In the genomic region with DNA sequence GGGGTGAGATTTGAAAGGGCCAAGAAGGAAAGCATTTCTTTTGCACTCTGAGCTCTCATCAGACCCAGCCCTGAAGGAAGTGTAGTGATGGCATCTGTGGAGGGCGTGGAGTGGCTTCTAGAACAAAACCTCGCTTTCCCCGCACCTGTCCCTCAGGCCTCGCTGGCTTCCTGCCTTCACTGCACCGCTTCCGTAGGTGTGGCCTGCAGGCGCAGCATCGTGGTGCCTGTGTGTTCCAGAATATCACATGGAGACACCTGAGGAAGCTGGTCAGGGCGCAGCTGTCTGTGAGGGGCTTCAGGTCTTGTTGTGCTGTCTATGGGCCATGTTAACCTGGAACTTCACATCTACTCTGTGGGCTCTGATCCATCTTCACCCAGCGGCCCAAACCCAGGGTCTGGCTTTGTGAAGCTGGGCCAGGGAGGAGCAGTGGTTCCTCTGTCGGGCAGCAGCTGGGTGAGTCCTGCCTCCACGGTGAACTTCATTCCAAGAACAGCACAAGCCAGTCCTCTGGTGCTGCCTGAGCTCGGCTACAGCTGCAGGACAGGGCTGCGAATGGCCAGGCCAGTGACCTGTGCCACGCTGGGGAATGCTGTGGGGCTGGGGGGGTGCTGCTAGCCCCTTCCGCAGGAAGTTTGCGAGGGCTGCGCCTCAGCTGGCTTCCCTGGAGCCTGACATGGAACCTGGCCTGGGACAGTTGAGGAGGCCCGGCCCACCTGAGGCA, we compare ENCODE assay signal across 8 cellular contexts. TPM values are rescaled to one million over a fixed set of nuclear protein-coding genes. Genes with fewer than 3 reads are reported as not detected.
DNase-seq lines count a peak whose midpoint lies in the region; ATAC-seq, FAIRE-seq and TF ChIP-seq lines count a peak whose summit lies in the region.

No MANE protein-coding gene starts in this region.

- peak overlapping the region; percentile 25 for H3K4me2 ChIP-seq in keratinocyte (ENCODE audit: control insufficient read depth, extremely low read depth, insufficient read depth, low read depth, low read length)

- H3K9me1 ChIP-seq in keratinocyte (ENCODE audit: control insufficient read depth, extremely low read depth, insufficient read depth, low read length), result peaks cover 2% of the 10 kb centered on the region

- H3K36me3 ChIP-seq in keratinocyte (ENCODE audit: control insufficient read depth in 2 of 2, extremely low read depth in 1 of 2, insufficient read depth in 2 of 2, low read length in 2 of 2), result peaks cover 18 to 19% of the 10 kb centered on the region in 2 experiments

- H3K27ac ChIP-seq in keratinocyte (ENCODE audit: control insufficient read depth, insufficient read depth, low read length), result peak overlapping the region; percentile 51

- H3K4me3 ChIP-seq in keratinocyte (ENCODE audit: control insufficient read depth in 2 of 3, extremely low read depth in 1 of 3, insufficient read depth in 2 of 3, low read depth in 1 of 3, low read length in 3 of 3), result no peak overlapping the region

- H3K4me1 ChIP-seq in keratinocyte (ENCODE audit: control insufficient read depth, extremely low read depth, insufficient read depth, low read length), result peaks cover 32% of the 10 kb centered on the region

- H3K9me3 ChIP-seq in keratinocyte (ENCODE audit: control insufficient read depth, low read depth, low read length), result no peaks in the 10 kb centered on the region

- H3K79me2 ChIP-seq in keratinocyte (ENCODE audit: control insufficient read depth, insufficient read depth, low read length), result peaks cover 6% of the 10 kb centered on the region

- dilution Hi-C loops in keratinocyte (cut with MboI; ENCODE audit: extremely low pct_ligation_motif_present, low sequenced_read_pairs), result no loop called here

- ATAC-seq in GM18519 (IDR thresholded peaks at IDR 0.05; ENCODE audit: low FRiP score, unreplicated experiment) (no peak), HG02763 (IDR thresholded peaks at IDR 0.05; ENCODE audit: unreplicated experiment) (no peak)

- peak; percentile 76 for FAIRE-seq in keratinocyte (lab: Jason Lieb, UNC)

- TF ChIP-seq CTCF in keratinocyte (optimal IDR thresholded peaks at IDR 0.05 in 1 of 3, IDR thresholded peaks at IDR 0.05 in 1 of 3, conservative IDR thresholded peaks at IDR 0.05 in 1 of 3; ENCODE audit: extremely low read depth in 1 of 3, insufficient read depth in 2 of 3, low read length in 3 of 3), result no peak

- no peaks in the 10 kb centered on the region for H3K27me3 ChIP-seq in keratinocyte (ENCODE audit: control insufficient read depth, extremely low read depth, insufficient read depth, low read length)

- H3K9ac ChIP-seq in keratinocyte (ENCODE audit: control insufficient read depth, extremely low read depth, insufficient read depth, low read length), result peak overlapping the region; percentile 42

- H4K20me1 ChIP-seq in keratinocyte (ENCODE audit: control insufficient read depth, extremely low read depth, insufficient read depth, low read length), result peaks cover 5% of the 10 kb centered on the region

- DNase-seq in RPMI8226 (peak; percentile 63), keratinocyte (ENCODE audit: low read depth, low spot score) (no peak), NCI-H2081 treated with DMSO at 0.1 percent for 48 hours (lab: John Stamatoyannopoulos, UW) (no peak)
- peak; percentile 70 for DNase-seq in activated effector memory CD4-positive, alpha-beta T cell treated with Interleukin-2 at 50 U/mL for 16 hours
- peak; percentile 26 to 79 (median 56) for DNase-seq in stimulated activated naive CD4-positive, alpha-beta T cell (lab: John Stamatoyannopoulos, UW)
- no peak for DNase-seq in effector CD8-positive, alpha-beta T cell (lab: John Stamatoyannopoulos, UW)

- no peak overlapping the region for H2AFZ ChIP-seq in keratinocyte (ENCODE audit: control insufficient read depth, low read length)

RNA-seq across cellular contexts. Expression of a gene that starts 40.9 kb away (rescaled TPM):
- 174 to 385 TPM (median 288 TPM) in 3 replicates for polyA plus RNA-seq in keratinocyte
- 397 TPM for polyA plus RNA-seq in keratinocyte (2011; ENCODE audit: low read depth)
- 437 and 557 TPM in 2 replicates for polyA plus RNA-seq in keratinocyte (2011; cell fraction: cytosol; rRNA removed)
- polyA plus RNA-seq in keratinocyte (2011; cell fraction: nucleus; rRNA removed), result 143 and 173 TPM in 2 replicates
- polyA plus RNA-seq in keratinocyte (2012; ENCODE audit: low replicate concordance), result 470 and 547 TPM in 2 replicates
- 10.6 to 73.1 TPM (median 36.7 TPM) in 3 replicates for polyA minus RNA-seq in keratinocyte
- 69.1 TPM for polyA minus RNA-seq in keratinocyte (2011; cell fraction: cytosol; rRNA and poly(A)+ RNA removed)
- 14.5 and 41.5 TPM in 2 replicates for polyA minus RNA-seq in keratinocyte (2011; cell fraction: nucleus; rRNA and poly(A)+ RNA removed)

Comparison
In these comparisons a context has a peak if more than half of its experiments do, and no peak if none do; other contexts are left out.
1. DNase-seq: peak in RPMI8226 (single experiment), activated effector memory CD4-positive, alpha-beta T cell treated with Interleukin-2 at 50 U/mL for 16 hours (single experiment) and stimulated activated naive CD4-positive, alpha-beta T cell (6 of 6); none in keratinocyte (single experiment), effector CD8-positive, alpha-beta T cell (single experiment) and NCI-H2081 treated with DMSO at 0.1 percent for 48 hours (single experiment).